In the genomic region with DNA sequence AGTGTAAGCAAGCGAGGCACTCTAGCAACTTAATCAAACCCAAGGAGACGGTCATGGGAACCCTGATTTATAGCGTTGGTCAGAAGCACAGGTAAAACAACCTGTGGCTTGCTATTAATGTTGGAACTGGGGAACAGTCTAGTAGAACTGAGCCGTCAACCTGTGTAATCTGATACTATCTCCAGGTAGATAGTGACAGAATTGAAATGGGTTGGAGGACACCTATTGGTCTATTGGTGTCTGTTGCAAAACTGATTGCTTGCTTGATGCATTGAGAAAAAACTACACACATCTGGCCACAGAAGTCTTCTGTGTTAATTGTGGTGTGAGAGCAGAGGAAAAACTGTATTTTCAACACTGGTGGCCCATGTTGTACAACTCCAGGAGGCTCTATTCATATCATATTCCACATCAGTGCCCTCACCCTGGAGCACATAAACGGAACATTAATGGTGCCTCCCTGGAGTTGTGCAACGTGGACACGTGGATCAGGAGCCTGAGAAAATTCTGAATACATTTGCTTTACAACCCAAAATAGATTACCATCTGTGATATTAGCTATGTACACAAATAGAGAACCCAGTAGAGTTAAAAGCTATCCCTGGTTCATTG, we compare ENCODE assay signal across 35 cellular contexts.
"Had no signal": no experiment of that assay in that cellular context is flagged by ENCODE, and none has a peak within 500 bp of the region (broad histone marks: within the 10 kb centered on the region; RNA-seq: fewer than 3 reads in every experiment).

No MANE protein-coding gene starts in this region.

- H3K27ac ChIP-seq: ascending aorta, cardiac muscle cell, colonic mucosa, gastrocnemius medialis, ovary, prostate gland, vagina, WERI-Rb-1 had no signal

- H3K27me3 ChIP-seq: ascending aorta, cardiac muscle cell, colonic mucosa, gastrocnemius medialis, ovary, vagina had no signal

- H3K9me3 ChIP-seq: ascending aorta, colonic mucosa, gastrocnemius medialis, prostate gland, vagina had no signal

- H3K4me1 ChIP-seq: colonic mucosa, gastrocnemius medialis, prostate gland had no signal

- H3K36me3 ChIP-seq: ascending aorta, cardiac muscle cell, colonic mucosa, gastrocnemius medialis, ovary, prostate gland, vagina, WERI-Rb-1 had no signal

- DNase-seq: activated CD4-positive, alpha-beta memory T cell treated with anti-CD3 and anti-CD28 coated beads for 36 hours; activated CD4-positive, alpha-beta T cell treated with anti-CD3 and anti-CD28 coated beads, Interleukin-2, amount 10 ng/mL, durations not matched to agents 24 days and 14 days; activated CD4-positive, CD25-positive, alpha-beta regulatory T cell treated with anti-CD3 and anti-CD28 coated beads, Interleukin-2, amount 50 U/mL, for 72 hours; activated CD8-positive, alpha-beta memory T cell treated with anti-CD3 and anti-CD28 coated beads, Interleukin-2, amount 50 U/mL, for 4 hours; activated effector memory CD4-positive, alpha-beta T cell treated with anti-CD3 and anti-CD28 coated beads, Interleukin-2, amount 50 U/mL, for 16 hours; activated naive CD4-positive, alpha-beta T cell treated with anti-CD3 and anti-CD28 coated beads, Interleukin-2, amount 10 ng/mL, durations not matched to agents 7 days and 5 days; activated naive CD8-positive, alpha-beta T cell treated with anti-CD3 and anti-CD28 coated beads, Interleukin-2, amount 10 ng/mL, durations not matched to agents 7 days and 5 days; activated T-cell treated with anti-CD3 and anti-CD28 coated beads, Interleukin-2, amount 50 U/mL, for 1 hour; cerebellar nuclear complex; colonic mucosa; effector CD8-positive, alpha-beta T cell; erythroblast; gastrocnemius medialis; glutamatergic neuron; left cardiac atrium; left ventricle myocardium superior; naive thymus-derived CD4-positive, alpha-beta T cell; ovary; retina; stimulated activated CD4-positive, alpha-beta T cell treated with anti-CD3 and anti-CD28 coated beads, Interleukin-1b, Interleukin-23, amount 100 ng/mL, for 48 hours; stimulated activated CD4-positive, alpha-beta T cell treated with anti-CD3 and anti-CD28 coated beads, Interleukin-4, amount 100 ng/mL, for 4 hours; stimulated activated CD8-positive, alpha-beta memory T cell treated with anti-CD3 and anti-CD28 coated beads, Interleukin-4, amount 100 ng/mL, for 48 hours; stimulated activated naive CD8-positive, alpha-beta T cell treated with anti-CD3 and anti-CD28 coated beads, Interleukin-15, amount 100 ng/mL, for 72 hours; substantia nigra; T-helper 9 cell; WERI-Rb-1 had no signal

- ATAC-seq: gastrocnemius medialis; left cardiac atrium; left ventricle myocardium superior; naive thymus-derived CD4-positive, alpha-beta T cell; sciatic nerve; stimulated activated memory B cell treated with anti-CD40 and anti-IgM and Interleukin-4, amounts not matched to agents 10 μg/mL and 1 μg/mL and 100 μg/mL, for 72 hours; stimulated activated naive CD8-positive, alpha-beta T cell treated with anti-CD3 and anti-CD28 coated beads, Interleukin-15, amount 100 ng/mL, for 72 hours had no signal

- H3K4me3 ChIP-seq: ascending aorta, cardiac muscle cell, colonic mucosa, gastrocnemius medialis, ovary, prostate gland, smooth muscle cell, vagina had no signal

- FAIRE-seq: keratinocyte, TTC549 had no signal
